In the genomic region with DNA sequence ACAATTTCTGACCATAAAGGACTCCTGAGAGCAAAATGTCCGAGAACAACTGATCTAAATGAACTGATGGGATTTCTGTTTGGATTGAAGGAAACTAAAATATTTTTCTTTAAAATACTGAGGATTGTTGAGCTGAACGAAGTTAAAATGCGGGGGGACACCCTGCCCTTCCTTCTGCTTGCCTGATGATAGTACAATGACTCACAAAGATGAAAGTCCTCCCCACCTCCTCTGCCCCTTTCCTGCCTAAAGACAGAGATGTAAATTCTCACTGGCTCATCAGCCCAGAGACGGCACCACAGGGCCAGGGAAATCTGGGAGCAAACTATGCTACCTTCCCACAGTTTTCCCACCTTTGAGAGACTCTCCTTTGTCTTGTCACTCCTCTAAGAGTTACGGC, we compare ENCODE assay signal across 19 cellular contexts.
"Had no signal": no experiment of that assay in that cellular context is flagged by ENCODE, and none has a peak within 500 bp of the region (broad histone marks: within the 10 kb centered on the region; RNA-seq: fewer than 3 reads in every experiment).

No MANE protein-coding gene starts in this region.

- H3K27me3 Mint-ChIP-seq: dendritic cell treated with granulocyte-macrophage colony-stimulating factor and Interleukin-4, amounts not matched to agents 40 ng/mL and 50 ng/mL, for 4 days had no signal

- H3K9me3 Mint-ChIP-seq: activated naive CD8-positive, alpha-beta T cell treated with anti-CD3 and anti-CD28 coated beads, Interleukin-2, amount 10 ng/mL, durations not matched to agents 7 days and 5 days; memory B cell; naive thymus-derived CD4-positive, alpha-beta T cell had no signal

- DNase-seq: activated CD4-positive, CD25-positive, alpha-beta regulatory T cell; activated naive CD4-positive, alpha-beta T cell; activated naive CD8-positive, alpha-beta T cell treated with anti-CD3 and anti-CD28 coated beads, Interleukin-2, amount 10 ng/mL, durations not matched to agents 7 days and 5 days; activated T-cell treated with anti-CD3 and anti-CD28 coated beads for 4 hours; anterior cingulate cortex; effector memory CD4-positive, alpha-beta T cell; left ventricle myocardium inferior; mucosa of descending colon; naive thymus-derived CD4-positive, alpha-beta T cell; retina; stimulated activated CD4-positive, alpha-beta T cell treated with anti-CD3 and anti-CD28 coated beads, Interleukin-2, amount 100 ng/mL, for 48 hours; stimulated activated naive CD4-positive, alpha-beta T cell; T-helper 2 cell; tibial artery; uterus had no signal

- ATAC-seq: mucosa of descending colon; naive thymus-derived CD4-positive, alpha-beta T cell had no signal

- H3K36me3 ChIP-seq: left ventricle myocardium inferior, neutrophil, tibial artery, uterus had no signal

- H3K27ac ChIP-seq: hepatocyte, left ventricle myocardium inferior, neutrophil, tibial artery, uterus had no signal

- H3K27me3 ChIP-seq: hepatocyte, neutrophil, tibial artery, uterus had no signal

- H3K79me2 ChIP-seq: hepatocyte had no signal

- H3K36me3 Mint-ChIP-seq: activated naive CD8-positive, alpha-beta T cell treated with anti-CD3 and anti-CD28 coated beads, Interleukin-2, amount 10 ng/mL, durations not matched to agents 7 days and 5 days; naive thymus-derived CD4-positive, alpha-beta T cell had no signal

- H3K4me2 ChIP-seq: hepatocyte had no signal

- H3K4me1 ChIP-seq: tibial artery, uterus had no signal

- H3K4me3 ChIP-seq: hepatocyte, left ventricle myocardium inferior, mucosa of descending colon, tibial artery, uterus had no signal

- H3K27ac Mint-ChIP-seq: activated naive CD8-positive, alpha-beta T cell treated with anti-CD3 and anti-CD28 coated beads, Interleukin-2, amount 10 ng/mL, durations not matched to agents 7 days and 5 days; dendritic cell treated with granulocyte-macrophage colony-stimulating factor and Interleukin-4, amounts not matched to agents 40 ng/mL and 50 ng/mL, for 4 days; memory B cell; naive thymus-derived CD4-positive, alpha-beta T cell had no signal

- H2AFZ ChIP-seq: hepatocyte had no signal

- H3K9me3 ChIP-seq: left ventricle myocardium inferior, mucosa of descending colon, neutrophil, tibial artery, uterus had no signal

- H3K4me3 Mint-ChIP-seq: activated naive CD8-positive, alpha-beta T cell treated with anti-CD3 and anti-CD28 coated beads, Interleukin-2, amount 10 ng/mL, durations not matched to agents 7 days and 5 days; dendritic cell treated with granulocyte-macrophage colony-stimulating factor and Interleukin-4, amounts not matched to agents 40 ng/mL and 50 ng/mL, for 4 days; memory B cell; naive thymus-derived CD4-positive, alpha-beta T cell had no signal
